ENCODE assay signal across 12 cellular contexts in the genomic region with DNA sequence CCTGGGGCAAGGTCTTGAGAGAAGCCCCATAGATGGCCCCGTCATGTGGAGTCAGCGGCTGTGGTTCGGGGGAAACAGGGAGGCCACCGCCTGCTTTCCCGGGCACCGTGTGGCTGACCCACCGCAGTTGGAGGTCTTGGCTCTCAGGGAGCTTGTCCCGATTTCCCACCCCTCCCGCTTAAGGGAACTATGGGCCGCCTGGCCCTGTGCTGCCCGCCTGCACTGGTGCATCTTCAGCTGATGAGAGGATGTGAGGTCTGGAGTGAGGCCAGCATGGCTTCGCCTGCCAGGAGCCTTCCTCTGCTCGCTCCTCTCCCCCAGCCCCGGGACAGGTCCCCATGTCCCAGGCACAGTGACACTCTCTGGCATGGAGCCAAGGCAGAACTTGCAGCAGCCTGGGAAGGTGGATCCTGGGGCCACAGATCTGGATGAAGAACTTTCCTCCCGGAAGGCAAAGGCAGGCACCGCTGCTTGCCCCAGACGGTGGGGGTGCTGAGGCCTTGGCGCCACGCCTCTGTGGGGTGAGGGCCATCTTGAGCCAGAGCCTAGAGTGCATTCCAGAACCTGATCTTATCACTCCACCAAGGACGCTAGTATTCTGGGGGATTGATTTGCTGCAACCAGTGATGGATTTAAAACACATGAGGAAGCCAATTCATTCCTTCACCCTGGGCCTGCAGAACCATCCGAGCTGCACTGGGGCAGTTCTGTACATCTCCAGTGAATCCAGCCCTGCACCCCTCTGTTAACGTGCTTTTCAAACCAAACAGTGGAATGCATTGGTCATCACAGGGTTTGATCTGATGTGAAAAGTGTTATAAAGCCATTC.
DNase-seq lines count a peak whose midpoint lies in the region; ATAC-seq and TF ChIP-seq lines count a peak whose summit lies in the region.
"Had no signal": no experiment of that assay in that cellular context is flagged by ENCODE, and none has a peak within 500 bp of the region (broad histone marks: within the 10 kb centered on the region; RNA-seq: fewer than 3 reads in every experiment).

No MANE protein-coding gene starts in this region.

- no peak for DNase-seq in Right ventricle myocardium inferior (ENCODE audit: missing footprints)
- no peak for DNase-seq in cardiac septum (ENCODE audit: low spot score)
- no peak for DNase-seq in esophagus muscularis mucosa (ENCODE audit: extremely low spot score)
- no peak for DNase-seq in nephron progenitor cell
- DNase-seq in aorta = peak in 1 of 2 donors; percentile 67
- DNase-seq in WERI-Rb-1 = no peak
- no peak for DNase-seq in NCI-H1417 (lab: John Stamatoyannopoulos, UW)
- DNase-seq: dermis blood vessel endothelial cell; stimulated activated CD4-positive, alpha-beta T cell treated with anti-CD3 and anti-CD28 coated beads, Interleukin-1b, Interleukin-23, amount 100 ng/mL, for 48 hours; stimulated activated naive CD8-positive, alpha-beta T cell treated with anti-CD3 and anti-CD28 coated beads, Interleukin-15, amount 100 ng/mL, for 72 hours had no signal

- TF ChIP-seq CTCF in esophagus muscularis mucosa (IDR thresholded peaks at IDR 0.05) (no peak), nephron progenitor cell (IDR thresholded peaks at IDR 0.05) (no peak), WERI-Rb-1 (IDR thresholded peaks at IDR 0.05; ENCODE audit: low read depth, low read length) (no peak)

- ATAC-seq in Right ventricle myocardium inferior = peak; percentile 51
- peak; percentile 59 for ATAC-seq in aorta (ENCODE audit: low FRiP score)
- no peak for ATAC-seq in GM21528 (IDR thresholded peaks at IDR 0.05; ENCODE audit: low FRiP score, unreplicated experiment)
- ATAC-seq: stimulated activated naive CD8-positive, alpha-beta T cell treated with anti-CD3 and anti-CD28 coated beads, Interleukin-15, amount 100 ng/mL, for 72 hours had no signal

- peaks cover 16% of the 10 kb centered on the region for H3K9me3 Mint-ChIP-seq in nephron progenitor cell
- H3K9me3 Mint-ChIP-seq: stimulated activated naive CD8-positive, alpha-beta T cell treated with anti-CD3 and anti-CD28 coated beads, Interleukin-15, amount 100 ng/mL, for 72 hours had no signal

- 73% methylated on average over 2 of the region's 22 CpGs for WGBS in esophagus muscularis mucosa
- WGBS in aorta, 2 donors = 1 to 7% methylated on average over 19 to 22 of the region's 22 CpGs

- H3K27ac ChIP-seq in esophagus muscularis mucosa (replicated peaks in 1 of 4) = peak overlapping the region; percentile 77 to 81 (median 78)
- peak overlapping the region; percentile 61 to 91 for H3K27ac ChIP-seq in aorta (ENCODE audit: low read depth in 1 of 2, low read length in 2 of 2)
- H3K27ac ChIP-seq in WERI-Rb-1 = no peak overlapping the region
- H3K27ac ChIP-seq: GM23248 had no signal

- no peak overlapping the region for H3K4me3 Mint-ChIP-seq in nephron progenitor cell
- H3K4me3 Mint-ChIP-seq: stimulated activated naive CD8-positive, alpha-beta T cell treated with anti-CD3 and anti-CD28 coated beads, Interleukin-15, amount 100 ng/mL, for 72 hours had no signal

- H3K4me3 ChIP-seq in esophagus muscularis mucosa (peak overlapping the region in 2 of 4 donors; percentile 15 to 18), aorta (ENCODE audit: low read length in 2 of 2) (no peak overlapping the region), WERI-Rb-1 (ENCODE audit: low read depth, low read length) (no peak overlapping the region)
- H3K4me3 ChIP-seq: GM23248 had no signal

- H3K27me3 ChIP-seq in esophagus muscularis mucosa = no peaks in the 10 kb centered on the region
- H3K27me3 ChIP-seq in aorta (ENCODE audit: control insufficient read depth in 1 of 2, insufficient read depth in 2 of 2, low read length in 1 of 2) = no peaks in the 10 kb centered on the region
- H3K27me3 ChIP-seq in WERI-Rb-1 (ENCODE audit: insufficient read depth, low read depth, severe bottlenecking) = no peaks in the 10 kb centered on the region

- H3K4me1 Mint-ChIP-seq in nephron progenitor cell = peaks cover 14% of the 10 kb centered on the region

- intact Hi-C loops in Right ventricle myocardium inferior (cut with DNase I) = no loop called here
- intact Hi-C loops in cardiac septum (cut with DNase I) = loop anchor here (1.0 kb wide), 1 partner anchor 44 kb away; no protein-coding TSS in a partner anchor
- intact Hi-C loops in esophagus muscularis mucosa (cut with DNase I) = loop anchor here (10.0 kb wide), 1 partner anchor 235 kb away; no protein-coding TSS in a partner anchor
- intact Hi-C loops in aorta (cut with DNase I) = loop anchor here in 1 of 2 donors (5.0 to 10.0 kb wide), 2 partner anchors 43 to 115 kb away; no protein-coding TSS in a partner anchor

- no peak for TF ChIP-seq EP300 in esophagus muscularis mucosa (IDR thresholded peaks at IDR 0.05)

- no peaks in the 10 kb centered on the region for H3K36me3 ChIP-seq in esophagus muscularis mucosa
- no peaks in the 10 kb centered on the region for H3K36me3 ChIP-seq in aorta (ENCODE audit: control insufficient read depth in 1 of 2, insufficient read depth in 2 of 2, low read length in 1 of 2)
- no peaks in the 10 kb centered on the region for H3K36me3 ChIP-seq in WERI-Rb-1

- H3K27me3 Mint-ChIP-seq in nephron progenitor cell (ENCODE audit: low read depth, poor library complexity) = peaks cover 34% of the 10 kb centered on the region
- H3K27me3 Mint-ChIP-seq: stimulated activated naive CD8-positive, alpha-beta T cell treated with anti-CD3 and anti-CD28 coated beads, Interleukin-15, amount 100 ng/mL, for 72 hours had no signal

- peaks cover 3% of the 10 kb centered on the region for H3K36me3 Mint-ChIP-seq in nephron progenitor cell (ENCODE audit: low read depth)

- peaks cover 25 to 33% (median 26%) of the 10 kb centered on the region in 4 donors for H3K4me1 ChIP-seq in esophagus muscularis mucosa
- H3K4me1 ChIP-seq in aorta (ENCODE audit: control insufficient read depth in 1 of 2, insufficient read depth in 2 of 2, low read length in 2 of 2) = no peaks in the 10 kb centered on the region

- H3K27ac Mint-ChIP-seq in nephron progenitor cell = peak overlapping the region; percentile 64
- H3K27ac Mint-ChIP-seq: stimulated activated naive CD8-positive, alpha-beta T cell treated with anti-CD3 and anti-CD28 coated beads, Interleukin-15, amount 100 ng/mL, for 72 hours had no signal

- TF ChIP-seq POLR2A in esophagus muscularis mucosa (IDR thresholded peaks at IDR 0.05; ENCODE audit: low read depth) = no peak

- H3K9me3 ChIP-seq in esophagus muscularis mucosa (no peaks in the 10 kb centered on the region), aorta (ENCODE audit: control insufficient read depth, low read length) (no peaks in the 10 kb centered on the region), WERI-Rb-1 (ENCODE audit: severe bottlenecking) (peaks cover 3% of the 10 kb centered on the region)
